In genomic region chr2:230325316-230326243, GRCh38 we compare ENCODE assay signal across 13 cellular contexts. TPM values are rescaled to one million over a fixed set of nuclear protein-coding genes. Genes with fewer than 3 reads are reported as not detected.
A peak's percentile ranks its signal among the peaks of the same experiment; 100 is the strongest.
DNase-seq lines count a peak whose midpoint lies in the region; ATAC-seq, FAIRE-seq and TF ChIP-seq lines count a peak whose summit lies in the region.
"Had no signal": no experiment of that assay in that cellular context is flagged by ENCODE, and none has a peak within 500 bp of the region (broad histone marks: within the 10 kb centered on the region; RNA-seq: fewer than 3 reads in every experiment).

No MANE protein-coding gene starts in this region.

- H3K36me3 ChIP-seq in kidney (ENCODE audit: control insufficient read depth in 1 of 2, insufficient read depth in 2 of 2, low read length in 2 of 2): no peaks in the 10 kb centered on the region

- H3K27me3 Mint-ChIP-seq in CD14-positive monocyte (ENCODE audit: low read depth in 3 of 3) (peaks cover 0 to 8% (median 2%) of the 10 kb centered on the region in 3 donors), Calu3 (ENCODE audit: unreplicated experiment) (no peaks in the 10 kb centered on the region), naive B cell (no peaks in the 10 kb centered on the region)
- no peaks in the 10 kb centered on the region for H3K27me3 Mint-ChIP-seq in activated CD8-positive, alpha-beta T cell treated with anti-CD3 and anti-CD28 coated beads for 36 hours

- POLR2A ChIA-PET in activated CD8-positive, alpha-beta T cell treated with anti-CD3 and anti-CD28 coated beads for 36 hours (lab: Charles Lee): interaction anchor here (1.8 to 2.9 kb wide), 2 partner anchors 85 to 90 kb away, joined by 4 to 9 read pairs; partner anchors contain the start of gene SP100

- peaks cover 6 to 21% (median 11%) of the 10 kb centered on the region in 7 donors for H3K9me3 Mint-ChIP-seq in CD14-positive monocyte
- peaks cover 7% of the 10 kb centered on the region for H3K9me3 Mint-ChIP-seq in Calu3 (ENCODE audit: low read depth, unreplicated experiment)
- peaks cover 5% of the 10 kb centered on the region for H3K9me3 Mint-ChIP-seq in activated CD8-positive, alpha-beta T cell treated with anti-CD3 and anti-CD28 coated beads for 36 hours
- peaks cover 0 to 3% (median 0%) of the 10 kb centered on the region in 7 donors for H3K9me3 Mint-ChIP-seq in naive B cell

- DNase-seq in CD14-positive monocyte (ENCODE audit: low spot score): no peak
- no peak for DNase-seq in Calu3
- no peak for DNase-seq in activated CD8-positive, alpha-beta T cell treated with anti-CD3 and anti-CD28 coated beads for 36 hours
- DNase-seq in naive B cell: no peak
- DNase-seq in medulla oblongata (ENCODE audit: extremely low spot score): no peak
- no peak for DNase-seq in RKO (ENCODE audit: low spot score)
- DNase-seq in kidney: no peak
- DNase-seq: anterior cingulate cortex; KG1; midbrain; NCI-H1417 treated with DMSO at 0.1 percent for 48 hours; NCI-H2227 treated with DMSO at 0.1 percent for 48 hours; NK-92 treated with Interleukin-12 subunit alpha and Interleukin-12 subunit beta, amount 100 ng/mL, for 24 hours had no signal

- BruUV-seq in Calu3 (replicated peaks; lab: Mats Ljungman, UMichigan): no TSS peak

- H3K4me1 Mint-ChIP-seq in CD14-positive monocyte (peaks cover 61% of the 10 kb centered on the region), Calu3 (ENCODE audit: low read depth, unreplicated experiment) (peaks cover 47% of the 10 kb centered on the region), naive B cell (peaks cover 69 to 91% (median 85%) of the 10 kb centered on the region in 3 donors)
- H3K4me1 Mint-ChIP-seq in activated CD8-positive, alpha-beta T cell treated with anti-CD3 and anti-CD28 coated beads for 36 hours (ENCODE audit: low read depth): peaks cover 60% of the 10 kb centered on the region

- H3K36me3 Mint-ChIP-seq in CD14-positive monocyte (peaks cover 0 to 16% of the 10 kb centered on the region in 2 donors), Calu3 (ENCODE audit: insufficient read depth, unreplicated experiment) (peaks cover 38% of the 10 kb centered on the region), naive B cell (peaks cover 14 to 18% of the 10 kb centered on the region in 2 donors)
- H3K36me3 Mint-ChIP-seq in activated CD8-positive, alpha-beta T cell treated with anti-CD3 and anti-CD28 coated beads for 36 hours (ENCODE audit: low read depth): peaks cover 28% of the 10 kb centered on the region

- H3K9ac ChIP-seq in kidney (ENCODE audit: low read length in 2 of 2): no peak overlapping the region

- no peaks in the 10 kb centered on the region for H3K9me3 ChIP-seq in kidney (ENCODE audit: control insufficient read depth in 1 of 2, low read length in 2 of 2)

- H3K4me3 Mint-ChIP-seq in CD14-positive monocyte: no peak overlapping the region
- peak overlapping the region; percentile 89 for H3K4me3 Mint-ChIP-seq in Calu3 (ENCODE audit: low read depth, unreplicated experiment)
- peak overlapping the region; percentile 97 for H3K4me3 Mint-ChIP-seq in activated CD8-positive, alpha-beta T cell treated with anti-CD3 and anti-CD28 coated beads for 36 hours
- peak overlapping the region in 7 of 8 donors; percentile 64 to 98 (median 96) for H3K4me3 Mint-ChIP-seq in naive B cell

- FAIRE-seq in kidney (lab: Jason Lieb, UNC): no peak

- no peak overlapping the region for H3K27ac ChIP-seq in kidney (ENCODE audit: low read depth in 2 of 2, low read length in 2 of 2)

- TF ChIP-seq CTCF in CD14-positive monocyte (IDR thresholded peaks at IDR 0.05): no peak
- no peak for TF ChIP-seq CTCF in Calu3 (IDR thresholded peaks at IDR 0.05; ENCODE audit: unreplicated experiment)
- no peak for TF ChIP-seq CTCF in activated CD8-positive, alpha-beta T cell treated with anti-CD3 and anti-CD28 coated beads for 36 hours (IDR thresholded peaks at IDR 0.05)
- no peak for TF ChIP-seq CTCF in kidney (IDR thresholded peaks at IDR 0.05; ENCODE audit: borderline replicate concordance, extremely low read depth, insufficient read depth)

- H3K4me1 ChIP-seq in kidney (ENCODE audit: control insufficient read depth in 1 of 2, insufficient read depth in 1 of 2, low read depth in 1 of 2, low read length in 2 of 2): peaks cover 0 to 5% of the 10 kb centered on the region in 2 donors

- H3K27ac Mint-ChIP-seq in CD14-positive monocyte: peak overlapping the region in 5 of 7 donors; percentile 20 to 100 (median 99)
- H3K27ac Mint-ChIP-seq in Calu3 (ENCODE audit: unreplicated experiment): peak overlapping the region; percentile 99
- peak overlapping the region; percentile 93 for H3K27ac Mint-ChIP-seq in activated CD8-positive, alpha-beta T cell treated with anti-CD3 and anti-CD28 coated beads for 36 hours
- peak overlapping the region in 5 of 6 donors; percentile 53 to 99 (median 89) for H3K27ac Mint-ChIP-seq in naive B cell

- intact Hi-C loops in CD14-positive monocyte (cut with micrococcal nuclease) (loop anchor here (5.0 to 10.0 kb wide), 5 partner anchors 87 to 401 kb away; partner anchors contain the start of genes FBXO36 (in 1 of the 2), SP100 (in 1 of the 2), SP110 (in 1 of the 2) and TRIP12 (in 1 of the 2)), Calu3 (cut with micrococcal nuclease; ENCODE audit: unreplicated experiment) (loop anchor here (2.0 to 10.0 kb wide), 3 partner anchors 92 to 289 kb away; partner anchors contain the start of gene SP100), kidney (cut with DNase I) (no loop called here)
- intact Hi-C loops in activated CD8-positive, alpha-beta T cell treated with anti-CD3 and anti-CD28 coated beads for 36 hours (cut with micrococcal nuclease): loop anchor here (10.0 kb wide), 3 partner anchors 89 to 469 kb away; partner anchors contain the start of gene SP100

- CTCF ChIA-PET in Calu3 (lab: Charles Lee): no interaction called here
- CTCF ChIA-PET in activated CD8-positive, alpha-beta T cell treated with anti-CD3 and anti-CD28 coated beads for 36 hours (lab: Charles Lee): interaction anchor here (0.9 kb wide), 1 partner anchor 442 kb away, joined by 3 read pairs; no protein-coding TSS in a partner anchor

- no peak overlapping the region for H3K4me3 ChIP-seq in kidney (ENCODE audit: low read length in 2 of 2)

- no peak for ATAC-seq in activated CD8-positive, alpha-beta T cell treated with anti-CD3 and anti-CD28 coated beads for 36 hours
- ATAC-seq in naive B cell (ENCODE audit: low read depth in 2 of 2): no peak

RNA-seq across cellular contexts. Expression of gene SP140L, which starts 1.4 kb away (rescaled TPM):
- polyA plus RNA-seq in CD14-positive monocyte: 1 to 10 TPM; 6.5 to 8.5 TPM
- total RNA-seq in Calu3 (2022): 35.4 and 55.2 TPM in 2 replicates
- 10 to 100 TPM; 43.7 to 43.8 TPM for total RNA-seq in activated CD8-positive, alpha-beta T cell treated with anti-CD3 and anti-CD28 coated beads for 36 hours
- polyA plus RNA-seq in naive B cell (ENCODE audit: low read depth in 6 of 6): 10 to 100 TPM; 48.5 to 82.4 (median 54.0) TPM
- 23.8 TPM for total RNA-seq in kidney
- 4.6 TPM for polyA plus RNA-seq in kidney (ENCODE audit: insufficient read depth, low read depth, low replicate concordance)

Comparison
In these comparisons a context has a peak if more than half of its experiments do, and no peak if none do; other contexts are left out.
1. H3K4me3 Mint-ChIP-seq: peak in Calu3 (single experiment), activated CD8-positive, alpha-beta T cell treated with anti-CD3 and anti-CD28 coated beads for 36 hours (single experiment) and naive B cell (7 of 8); none in CD14-positive monocyte (0 of 2).
2. Peak in every context shown above with its lines, with median percentiles within 50 percentile points of each other: H3K27ac Mint-ChIP-seq.